In the genomic region with DNA sequence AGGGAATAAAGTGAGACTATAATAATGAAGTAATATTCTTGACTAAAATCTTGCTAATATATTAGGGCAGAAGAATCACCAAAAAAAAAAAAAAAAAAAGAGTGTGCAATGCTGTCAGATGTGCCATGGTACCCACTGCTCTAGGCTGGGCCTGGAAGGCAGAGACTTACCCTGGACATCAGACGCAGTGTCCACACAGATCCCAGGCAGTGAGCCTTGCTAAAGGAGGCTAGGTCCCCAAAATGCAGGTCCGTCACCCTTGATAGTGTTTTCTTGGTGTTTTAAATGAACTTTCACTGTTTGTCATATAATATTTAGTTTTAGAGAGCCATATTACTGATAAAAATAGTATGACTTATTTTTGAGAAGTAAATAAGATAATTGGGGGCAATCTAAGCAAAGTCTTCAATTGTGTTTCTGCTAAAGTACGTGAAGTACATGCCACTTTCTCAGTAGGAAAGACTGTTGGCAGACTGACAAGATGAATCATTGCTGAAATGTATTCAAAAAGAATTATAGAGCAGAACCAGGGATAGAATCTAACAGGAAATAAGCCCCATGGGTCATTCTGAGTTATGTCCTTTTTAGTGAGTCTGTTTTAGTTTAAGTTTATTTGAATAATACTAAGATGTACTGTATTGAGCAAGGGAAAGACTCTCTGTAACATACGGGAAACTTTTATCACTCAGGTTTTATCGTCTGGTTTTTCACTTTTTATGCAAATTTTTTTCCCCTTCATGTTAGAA, we compare ENCODE assay signal across 11 cellular contexts.
DNase-seq lines count a peak whose midpoint lies in the region; ATAC-seq, FAIRE-seq and TF ChIP-seq lines count a peak whose summit lies in the region.
"Had no signal": no experiment of that assay in that cellular context is flagged by ENCODE, and none has a peak within 500 bp of the region (broad histone marks: within the 10 kb centered on the region; RNA-seq: fewer than 3 reads in every experiment).

No MANE protein-coding gene starts in this region.

- H3K27ac Mint-ChIP-seq in activated CD8-positive, alpha-beta T cell treated with anti-CD3 and anti-CD28 coated beads for 36 hours: no peak overlapping the region
- H3K27ac Mint-ChIP-seq: activated B cell treated with CpG ODN at 0.5 μM for 24 hours; naive thymus-derived CD8-positive, alpha-beta T cell had no signal

- dilution Hi-C loops in endothelial cell of umbilical vein (cut with MboI; ENCODE audit: extremely low pct_ligation_motif_present, low sequenced_read_pairs): no loop called here

- no peak for TF ChIP-seq POLR2A in endothelial cell of umbilical vein (IDR thresholded peaks at IDR 0.05; ENCODE audit: low read depth, low read length)

- no peaks in the 10 kb centered on the region for H3K4me1 Mint-ChIP-seq in activated CD8-positive, alpha-beta T cell treated with anti-CD3 and anti-CD28 coated beads for 36 hours (ENCODE audit: low read depth)
- H3K4me1 Mint-ChIP-seq: activated B cell treated with CpG ODN at 0.5 μM for 24 hours; naive thymus-derived CD8-positive, alpha-beta T cell had no signal

- H2AFZ ChIP-seq in endothelial cell of umbilical vein (ENCODE audit: low read depth, low read length): peak overlapping the region; percentile 16

- H3K9me1 ChIP-seq in endothelial cell of umbilical vein (replicated peaks; ENCODE audit: control insufficient read depth, extremely low read depth, insufficient read depth, low read length): no peaks in the 10 kb centered on the region

- FAIRE-seq in endothelial cell of umbilical vein (lab: Jason Lieb, UNC): peak; percentile 95

- H3K27me3 Mint-ChIP-seq in activated CD8-positive, alpha-beta T cell treated with anti-CD3 and anti-CD28 coated beads for 36 hours: peaks cover 2% of the 10 kb centered on the region

- no peaks in the 10 kb centered on the region for H3K9me3 ChIP-seq in endothelial cell of umbilical vein (replicated peaks; ENCODE audit: control insufficient read depth, insufficient read depth, low read length)

- H3K36me3 Mint-ChIP-seq in activated CD8-positive, alpha-beta T cell treated with anti-CD3 and anti-CD28 coated beads for 36 hours (ENCODE audit: low read depth): no peaks in the 10 kb centered on the region

- H3K4me3 ChIP-seq in endothelial cell of umbilical vein (replicated peaks in 1 of 3; ENCODE audit: insufficient read depth in 1 of 3, low read depth in 1 of 3, low read length in 3 of 3): no peak overlapping the region

- H3K27me3 ChIP-seq in endothelial cell of umbilical vein (ENCODE audit: control insufficient read depth in 2 of 2, insufficient read depth in 2 of 2, low read length in 2 of 2): no peaks in the 10 kb centered on the region

- POLR2A ChIA-PET in endothelial cell of umbilical vein (lab: Charles Lee): interaction anchor here (0.7 kb wide), 1 partner anchor 1285 kb away, joined by 10 read pairs; no protein-coding TSS in a partner anchor
- POLR2A ChIA-PET in activated CD8-positive, alpha-beta T cell treated with anti-CD3 and anti-CD28 coated beads for 36 hours (lab: Charles Lee): no interaction called here

- peak overlapping the region; percentile 32 for H3K9ac ChIP-seq in endothelial cell of umbilical vein (replicated peaks; ENCODE audit: extremely low read depth, insufficient read depth, low read length)

- no peak overlapping the region for H3K4me3 Mint-ChIP-seq in activated CD8-positive, alpha-beta T cell treated with anti-CD3 and anti-CD28 coated beads for 36 hours
- H3K4me3 Mint-ChIP-seq: activated B cell treated with CpG ODN at 0.5 μM for 24 hours; naive thymus-derived CD8-positive, alpha-beta T cell had no signal

- H3K4me2 ChIP-seq in endothelial cell of umbilical vein (ENCODE audit: insufficient read depth, low read length): peak overlapping the region; percentile 79

- peaks cover 27% of the 10 kb centered on the region for H3K4me1 ChIP-seq in endothelial cell of umbilical vein (ENCODE audit: control insufficient read depth, extremely low read depth, insufficient read depth, low read length)

- H3K36me3 ChIP-seq in endothelial cell of umbilical vein (ENCODE audit: control insufficient read depth in 2 of 2, extremely low read depth in 1 of 2, insufficient read depth in 2 of 2, low read length in 2 of 2): no peaks in the 10 kb centered on the region

- CTCF ChIA-PET in endothelial cell of umbilical vein (lab: Charles Lee): no interaction called here
- CTCF ChIA-PET in activated CD8-positive, alpha-beta T cell treated with anti-CD3 and anti-CD28 coated beads for 36 hours (lab: Charles Lee): no interaction called here

- BruUV-seq in endothelial cell of umbilical vein (replicated peaks; lab: Mats Ljungman, UMichigan): no TSS peak

- no peak for ATAC-seq in GM19397 (IDR thresholded peaks at IDR 0.05; ENCODE audit: unreplicated experiment)
- no peak for ATAC-seq in activated CD8-positive, alpha-beta T cell treated with anti-CD3 and anti-CD28 coated beads for 36 hours
- ATAC-seq: naive thymus-derived CD8-positive, alpha-beta T cell had no signal

- H3K27ac ChIP-seq in endothelial cell of umbilical vein (ENCODE audit: insufficient read depth, low read depth, low read length): peak overlapping the region; percentile 77

- H4K20me1 ChIP-seq in endothelial cell of umbilical vein (replicated peaks; ENCODE audit: control insufficient read depth, extremely low read depth, insufficient read depth, low read length): no peaks in the 10 kb centered on the region

- no peaks in the 10 kb centered on the region for H3K79me2 ChIP-seq in endothelial cell of umbilical vein (ENCODE audit: control insufficient read depth, insufficient read depth, low read length)

- intact Hi-C loops in endothelial cell of umbilical vein (cut with micrococcal nuclease): loop anchor here (2.0 to 5.0 kb wide), 2 partner anchors 39 to 53 kb away; no protein-coding TSS in a partner anchor
- intact Hi-C loops in activated CD8-positive, alpha-beta T cell treated with anti-CD3 and anti-CD28 coated beads for 36 hours (cut with micrococcal nuclease): no loop called here

- peaks cover 9% of the 10 kb centered on the region for H3K9me3 Mint-ChIP-seq in activated CD8-positive, alpha-beta T cell treated with anti-CD3 and anti-CD28 coated beads for 36 hours

- DNase-seq in GM04504 (ENCODE audit: low read depth): peak; percentile 89
- DNase-seq in MV-4-11 (lab: John Stamatoyannopoulos, UW): peak; percentile 76
- peak; percentile 96 for DNase-seq in endothelial cell of umbilical vein (ENCODE audit: low read depth, low spot score)
- peak; percentile 82 for DNase-seq in pulmonary artery endothelial cell (ENCODE audit: low read depth, low spot score)
- DNase-seq in NCI-H1694 treated with DMSO at 0.1 percent for 48 hours (lab: John Stamatoyannopoulos, UW): no peak
- no peak for DNase-seq in activated CD8-positive, alpha-beta T cell treated with anti-CD3 and anti-CD28 coated beads for 36 hours
- DNase-seq: activated B cell treated with CpG ODN at 0.5 μM for 24 hours; activated naive CD4-positive, alpha-beta T cell treated with anti-CD3 and anti-CD28 coated beads, Interleukin-2, amount 50 U/mL, for 16 hours; naive thymus-derived CD8-positive, alpha-beta T cell; NCI-H345 had no signal

- no peak for TF ChIP-seq CTCF in endothelial cell of umbilical vein (IDR thresholded peaks at IDR 0.05; ENCODE audit: extremely low read depth in 1 of 2, insufficient read depth in 1 of 2, low read depth in 1 of 2, low read length in 2 of 2)
- no peak for TF ChIP-seq CTCF in activated CD8-positive, alpha-beta T cell treated with anti-CD3 and anti-CD28 coated beads for 36 hours (IDR thresholded peaks at IDR 0.05)

TF ChIP-seq in endothelial cell of umbilical vein, 7 proteins besides CTCF, POLR2A, EP300 and RAD21:
- TF ChIP-seq EZH2 (IDR thresholded peaks at IDR 0.05; ENCODE audit: borderline replicate concordance, low read depth, low read length, severe bottlenecking): no peak
- TF ChIP-seq JUN (IDR thresholded peaks at IDR 0.05; ENCODE audit: borderline replicate concordance, insufficient read depth, insufficient read length, low read depth): peak; percentile 52
- peak; percentile 87 for TF ChIP-seq FOS (IDR thresholded peaks at IDR 0.05; ENCODE audit: borderline replicate concordance, insufficient read depth, low read length)
- peak; percentile 44 for TF ChIP-seq GATA2 (IDR thresholded peaks at IDR 0.05; ENCODE audit: insufficient read depth, insufficient read length, low read depth, low read length)
- peak; percentile 49 for TF ChIP-seq POLR2AphosphoS5 (IDR thresholded peaks at IDR 0.05; ENCODE audit: insufficient read depth, low read depth, low read length)
- TF ChIP-seq, protein P1, sequence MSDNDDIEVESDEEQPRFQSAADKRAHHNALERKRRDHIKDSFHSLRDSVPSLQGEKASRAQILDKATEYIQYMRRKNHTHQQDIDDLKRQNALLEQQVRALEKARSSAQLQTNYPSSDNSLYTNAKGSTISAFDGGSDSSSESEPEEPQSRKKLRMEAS (IDR thresholded peaks at IDR 0.05; ENCODE audit: insufficient read depth, insufficient read length): no peak
- no peak for TF ChIP-seq MYC (IDR thresholded peaks at IDR 0.05; ENCODE audit: low read depth, low read length)
TF ChIP-seq in endothelial cell of umbilical vein: peak in this region for 4.

Comparison
In these comparisons a context has a peak if more than half of its experiments do, and no peak if none do; other contexts are left out.
1. DNase-seq: peak in GM04504 (single experiment), MV-4-11 (single experiment), endothelial cell of umbilical vein (single experiment) and pulmonary artery endothelial cell (single experiment); none in NCI-H1694 treated with DMSO at 0.1 percent for 48 hours (single experiment) and activated CD8-positive, alpha-beta T cell treated with anti-CD3 and anti-CD28 coated beads for 36 hours (single experiment).